Comparison of ENCODE assay signal across 25 cellular contexts in genomic region chr7:147071536-147071935, GRCh38.
"Had no signal": no experiment of that assay in that cellular context is flagged by ENCODE, and none has a peak within 500 bp of the region (broad histone marks: within the 10 kb centered on the region; RNA-seq: fewer than 3 reads in every experiment).

No MANE protein-coding gene starts in this region.

- H3K4me3 ChIP-seq: heart left ventricle, left ventricle myocardium inferior, lung, ovary, skin epidermis, stomach, testis, thyroid gland, transverse colon, upper lobe of left lung, vagina had no signal

- H3K36me3 ChIP-seq: heart left ventricle, left ventricle myocardium inferior, ovary, stomach, thyroid gland, transverse colon, upper lobe of left lung, vagina had no signal

- H3K27me3 Mint-ChIP-seq: naive B cell; progenitor cell of endocrine pancreas; stimulated activated naive B cell treated with anti-CD40 and anti-IgM and Interleukin-4, amounts not matched to agents 10 μg/mL and 1 μg/mL and 100 μg/mL, for 72 hours had no signal

- H3K27ac Mint-ChIP-seq: mesothelial cell of epicardium; natural killer cell; progenitor cell of endocrine pancreas; stimulated activated naive B cell treated with anti-CD40 and anti-IgM and Interleukin-4, amounts not matched to agents 10 μg/mL and 1 μg/mL and 100 μg/mL, for 72 hours had no signal

- H3K9me3 ChIP-seq: ovary, stomach, testis, thyroid gland, transverse colon, upper lobe of left lung, vagina had no signal

- H3K4me3 Mint-ChIP-seq: mesothelial cell of epicardium; naive B cell; natural killer cell; stimulated activated naive B cell treated with anti-CD40 and anti-IgM and Interleukin-4, amounts not matched to agents 10 μg/mL and 1 μg/mL and 100 μg/mL, for 72 hours had no signal

- DNase-seq: heart left ventricle; islet precursor cell; left ventricle myocardium inferior; mesendoderm; naive B cell; natural killer cell; ovary; retina; right cardiac atrium; stimulated activated CD4-positive, alpha-beta T cell treated with anti-CD3 and anti-CD28 coated beads, Interleukin-1b, Interleukin-23, amount 100 ng/mL, for 48 hours; stimulated activated CD4-positive, alpha-beta T cell treated with anti-CD3 and anti-CD28 coated beads, Interleukin-2, amount 100 ng/mL, for 48 hours; stimulated activated CD4-positive, alpha-beta T cell treated with anti-CD3 and anti-CD28 coated beads, Interleukin-4, amount 100 ng/mL, for 4 hours; stimulated activated naive B cell treated with anti-CD40 and anti-IgM and Interleukin-4, amounts not matched to agents 10 μg/mL and 1 μg/mL and 100 μg/mL, for 72 hours; stimulated activated naive CD8-positive, alpha-beta T cell treated with anti-CD3 and anti-CD28 coated beads, Interleukin-15, Interleukin-2, amounts not matched to agents 100 U/mL and 50 U/mL, for 24 hours; stomach; testis; thyroid gland; transverse colon; upper lobe of left lung had no signal

- ATAC-seq: heart left ventricle; natural killer cell; right cardiac atrium; sciatic nerve; stimulated activated naive CD8-positive, alpha-beta T cell treated with anti-CD3 and anti-CD28 coated beads, Interleukin-15, Interleukin-2, amounts not matched to agents 100 U/mL and 50 U/mL, for 24 hours had no signal

- H3K36me3 Mint-ChIP-seq: mesothelial cell of epicardium; stimulated activated naive B cell treated with anti-CD40 and anti-IgM and Interleukin-4, amounts not matched to agents 10 μg/mL and 1 μg/mL and 100 μg/mL, for 72 hours had no signal

- H3K4me1 ChIP-seq: heart left ventricle, left ventricle myocardium inferior, stomach, testis, thyroid gland, transverse colon, upper lobe of left lung, vagina had no signal

- H3K27ac ChIP-seq: heart left ventricle, left ventricle myocardium inferior, ovary, skin epidermis, stomach, testis, thyroid gland, transverse colon, upper lobe of left lung, vagina had no signal

- H3K27me3 ChIP-seq: heart left ventricle, ovary, stomach, testis, thyroid gland, transverse colon, upper lobe of left lung, vagina had no signal

- H3K4me1 Mint-ChIP-seq: mesothelial cell of epicardium; naive B cell; natural killer cell; stimulated activated naive B cell treated with anti-CD40 and anti-IgM and Interleukin-4, amounts not matched to agents 10 μg/mL and 1 μg/mL and 100 μg/mL, for 72 hours had no signal
